25 cellular contexts compared by ENCODE assay signal in the genomic region with DNA sequence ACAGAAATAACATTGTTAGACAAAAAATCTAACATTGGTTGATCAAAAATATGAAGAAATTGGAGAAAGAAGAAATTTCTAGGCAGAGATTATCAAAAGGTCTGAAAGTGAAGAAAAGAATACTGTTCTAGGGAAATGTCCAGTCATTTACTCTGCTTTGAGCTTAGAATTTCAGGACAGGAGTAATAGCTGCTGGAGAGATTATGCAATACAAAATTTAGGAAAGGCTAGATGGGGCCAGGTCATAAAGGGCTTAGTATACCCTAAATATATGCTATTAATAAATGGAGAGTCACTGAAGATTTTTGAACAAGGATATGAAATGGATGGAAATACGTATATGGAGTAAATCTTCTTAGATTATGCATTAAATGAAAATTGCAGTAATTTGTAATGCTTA.
"Had no signal": no experiment of that assay in that cellular context is flagged by ENCODE, and none has a peak within 500 bp of the region (broad histone marks: within the 10 kb centered on the region; RNA-seq: fewer than 3 reads in every experiment).

No MANE protein-coding gene starts in this region.

- DNase-seq: activated CD4-positive, alpha-beta memory T cell treated with anti-CD3 and anti-CD28 coated beads, Interleukin-2, amount 10 ng/mL, durations not matched to agents 7 days and 5 days; activated CD4-positive, alpha-beta T cell treated with anti-CD3 and anti-CD28 coated beads for 1 hour; activated CD4-positive, alpha-beta T cell treated with anti-CD3 and anti-CD28 coated beads, Interleukin-2, amount 10 ng/mL, durations not matched to agents 7 days and 5 days; activated CD8-positive, alpha-beta memory T cell treated with anti-CD3 and anti-CD28 coated beads, Interleukin-2, amount 50 U/mL, for 48 hours; activated gamma-delta T cell treated with Interleukin-2 at 50 U/mL for 16 hours; activated naive CD4-positive, alpha-beta T cell treated with anti-CD3 and anti-CD28 coated beads, Interleukin-2, amount 50 U/mL, for 16 hours; activated T-cell treated with anti-CD3 and anti-CD28 coated beads, Interleukin-2, amount 50 U/mL, for 24 hours; endodermal cell; naive B cell; pancreas; stimulated activated CD4-positive, alpha-beta T cell treated with anti-CD3 and anti-CD28 coated beads, Interleukin-1b, Interleukin-23, amount 100 ng/mL, for 48 hours; stimulated activated CD4-positive, alpha-beta T cell treated with anti-CD3 and anti-CD28 coated beads, Interleukin-4, amount 100 ng/mL, for 4 hours; stimulated activated CD8-positive, alpha-beta memory T cell treated with anti-CD3 and anti-CD28 coated beads, Interleukin-4, amount 100 ng/mL, for 48 hours; stimulated activated naive CD8-positive, alpha-beta T cell treated with anti-CD3 and anti-CD28 coated beads, Interleukin-15, amount 100 ng/mL, for 72 hours; T-helper 2 cell had no signal

- H3K4me1 ChIP-seq: pancreas, prostate gland had no signal

- H3K4me3 ChIP-seq: ascending aorta, cardiac muscle cell, heart left ventricle, pancreas, prostate gland, smooth muscle cell, tibial artery had no signal

- H3K4me2 ChIP-seq: smooth muscle cell had no signal

- H3K36me3 ChIP-seq: ascending aorta, cardiac muscle cell, pancreas, tibial artery had no signal

- H3K9me3 ChIP-seq: ascending aorta, heart left ventricle, pancreas, prostate gland, tibial artery had no signal

- H3K27me3 ChIP-seq: ascending aorta, heart left ventricle, pancreas, tibial artery had no signal

- H3K27ac ChIP-seq: ascending aorta, cardiac muscle cell, heart left ventricle, pancreas, prostate gland, tibial artery had no signal

- ATAC-seq: activated T-helper 17 cell treated with anti-CD3 and anti-CD28 coated beads, Interleukin-2, amount 50 U/mL, for 72 hours; esophagus mucosa; left lobe of liver; stimulated activated memory B cell treated with anti-CD40 and anti-IgM and Interleukin-4, amounts not matched to agents 10 μg/mL and 1 μg/mL and 100 μg/mL, for 72 hours; stimulated activated naive CD8-positive, alpha-beta T cell treated with anti-CD3 and anti-CD28 coated beads, Interleukin-15, amount 100 ng/mL, for 72 hours had no signal
